Comparison of ENCODE assay signal across 18 cellular contexts in the genomic region with DNA sequence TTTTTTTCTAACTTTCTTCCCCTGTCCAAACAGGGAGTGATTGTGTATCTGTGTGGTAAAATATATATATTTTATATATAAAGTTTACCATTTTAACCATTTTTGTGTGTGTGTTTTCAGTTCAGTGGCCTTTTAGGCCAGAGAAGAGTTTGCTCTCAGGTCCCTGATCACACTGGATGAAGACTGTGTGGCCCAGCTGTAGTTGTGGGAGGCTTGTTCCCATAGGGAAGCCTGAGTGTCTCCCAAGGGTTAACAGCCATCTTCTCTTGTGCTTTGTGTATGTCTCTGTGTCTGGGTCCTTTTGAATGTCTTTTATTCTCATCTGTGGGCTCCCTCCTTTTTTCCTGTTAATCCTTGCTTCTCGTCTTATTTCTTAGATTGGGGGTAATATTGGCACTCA. TPM values are rescaled to one million over a fixed set of nuclear protein-coding genes. Genes with fewer than 3 reads are reported as not detected.
DNase-seq lines count a peak whose midpoint lies in the region; ATAC-seq, FAIRE-seq and TF ChIP-seq lines count a peak whose summit lies in the region.
"Had no signal": no experiment of that assay in that cellular context is flagged by ENCODE, and none has a peak within 500 bp of the region (broad histone marks: within the 10 kb centered on the region; RNA-seq: fewer than 3 reads in every experiment).

No MANE protein-coding gene starts in this region.

- peaks cover 20% of the 10 kb centered on the region for H3K4me1 Mint-ChIP-seq in endothelial cell (ENCODE audit: unreplicated experiment)
- H3K4me1 Mint-ChIP-seq in natural killer cell treated with Interleukin-12 subunit alpha and Interleukin-12 subunit beta and Interleukin-15 and Interleukin-18, amount 100 ng/mL, for 72 hours (ENCODE audit: low read depth in 2 of 2) = no peaks in the 10 kb centered on the region

- peak overlapping the region; percentile 76 for H3K27ac Mint-ChIP-seq in endothelial cell (ENCODE audit: unreplicated experiment)
- no peak overlapping the region for H3K27ac Mint-ChIP-seq in natural killer cell treated with Interleukin-12 subunit alpha and Interleukin-12 subunit beta and Interleukin-15 and Interleukin-18, amount 100 ng/mL, for 72 hours
- H3K27ac Mint-ChIP-seq: activated T-cell treated with anti-CD3 and anti-CD28 coated beads, Interleukin-2, amount 50 U/mL, for 72 hours; naive thymus-derived CD4-positive, alpha-beta T cell had no signal

- intact Hi-C loops in left ventricle myocardium superior (cut with micrococcal nuclease) = no loop called here

- no peak for DNase-seq in endothelial cell (ENCODE audit: low spot score)
- no peak for DNase-seq in natural killer cell treated with Interleukin-12 subunit alpha and Interleukin-12 subunit beta and Interleukin-15 and Interleukin-18, amount 100 ng/mL, for 72 hours (ENCODE audit: low spot score)
- DNase-seq in urothelium cell line (ENCODE audit: low spot score) = no peak
- no peak for DNase-seq in left ventricle myocardium superior
- DNase-seq: activated B cell treated with CpG ODN at 0.5 μM for 24 hours; activated T-cell treated with anti-CD3 and anti-CD28 coated beads, Interleukin-2, amount 50 U/mL, for 72 hours; DMS53; heart left ventricle; naive thymus-derived CD4-positive, alpha-beta T cell; NCI-H187 treated with DMSO at 0.1 percent for 48 hours; NCI-H510A treated with DMSO at 0.1 percent for 48 hours; SIG-M5 had no signal

- no peaks in the 10 kb centered on the region for H3K36me3 Mint-ChIP-seq in endothelial cell (ENCODE audit: low read depth, unreplicated experiment)
- H3K36me3 Mint-ChIP-seq in natural killer cell treated with Interleukin-12 subunit alpha and Interleukin-12 subunit beta and Interleukin-15 and Interleukin-18, amount 100 ng/mL, for 72 hours = peaks cover 6% of the 10 kb centered on the region
- H3K36me3 Mint-ChIP-seq: activated naive CD4-positive, alpha-beta T cell treated with anti-CD3 and anti-CD28 coated beads, Interleukin-2, amount 50 U/mL, for 72 hours had no signal

- no peak for FAIRE-seq in urothelium cell line (lab: Jason Lieb, UNC)

- ATAC-seq in GM18868 (IDR thresholded peaks at IDR 0.05; ENCODE audit: unreplicated experiment) (peak; percentile 5), GM21786 (IDR thresholded peaks at IDR 0.05; ENCODE audit: unreplicated experiment) (peak; percentile 10), HG03439 (IDR thresholded peaks at IDR 0.05; ENCODE audit: unreplicated experiment) (peak; percentile 11), GM19351 (IDR thresholded peaks at IDR 0.05; ENCODE audit: unreplicated experiment) (no peak), left ventricle myocardium superior (no peak)
- ATAC-seq in natural killer cell treated with Interleukin-12 subunit alpha and Interleukin-12 subunit beta and Interleukin-15 and Interleukin-18, amount 100 ng/mL, for 72 hours = no peak
- ATAC-seq: activated naive CD4-positive, alpha-beta T cell treated with anti-CD3 and anti-CD28 coated beads, Interleukin-2, amount 50 U/mL, for 72 hours; activated T-cell treated with anti-CD3 and anti-CD28 coated beads, Interleukin-2, amount 50 U/mL, for 72 hours; heart left ventricle; naive thymus-derived CD4-positive, alpha-beta T cell had no signal

- no peak overlapping the region for H3K4me3 Mint-ChIP-seq in endothelial cell (ENCODE audit: unreplicated experiment)
- H3K4me3 Mint-ChIP-seq in natural killer cell treated with Interleukin-12 subunit alpha and Interleukin-12 subunit beta and Interleukin-15 and Interleukin-18, amount 100 ng/mL, for 72 hours = no peak overlapping the region
- H3K4me3 Mint-ChIP-seq: activated B cell treated with CpG ODN at 0.5 μM for 24 hours; activated T-cell treated with anti-CD3 and anti-CD28 coated beads, Interleukin-2, amount 50 U/mL, for 72 hours; CD4-positive, CD25-positive, alpha-beta regulatory T cell; naive thymus-derived CD4-positive, alpha-beta T cell had no signal

- TF ChIP-seq CTCF in endothelial cell (IDR thresholded peaks at IDR 0.05; ENCODE audit: unreplicated experiment) = no peak

- H3K27me3 Mint-ChIP-seq in endothelial cell (ENCODE audit: unreplicated experiment) = peaks cover 1% of the 10 kb centered on the region
- no peaks in the 10 kb centered on the region for H3K27me3 Mint-ChIP-seq in natural killer cell treated with Interleukin-12 subunit alpha and Interleukin-12 subunit beta and Interleukin-15 and Interleukin-18, amount 100 ng/mL, for 72 hours
- H3K27me3 Mint-ChIP-seq: activated B cell treated with CpG ODN at 0.5 μM for 24 hours; CD4-positive, CD25-positive, alpha-beta regulatory T cell; naive thymus-derived CD4-positive, alpha-beta T cell had no signal

- no peaks in the 10 kb centered on the region for H3K9me3 Mint-ChIP-seq in endothelial cell (ENCODE audit: unreplicated experiment)
- H3K9me3 Mint-ChIP-seq in natural killer cell treated with Interleukin-12 subunit alpha and Interleukin-12 subunit beta and Interleukin-15 and Interleukin-18, amount 100 ng/mL, for 72 hours = no peaks in the 10 kb centered on the region
- H3K9me3 Mint-ChIP-seq: activated B cell treated with CpG ODN at 0.5 μM for 24 hours; activated naive CD4-positive, alpha-beta T cell treated with anti-CD3 and anti-CD28 coated beads, Interleukin-2, amount 50 U/mL, for 72 hours; activated T-cell treated with anti-CD3 and anti-CD28 coated beads, Interleukin-2, amount 50 U/mL, for 72 hours; CD4-positive, CD25-positive, alpha-beta regulatory T cell; naive thymus-derived CD4-positive, alpha-beta T cell had no signal

RNA-seq across cellular contexts. Expression of gene CGRRF1, which starts 23.4 kb away (rescaled TPM):
- total RNA-seq in endothelial cell (ENCODE audit: unreplicated experiment) (31.1 TPM), left ventricle myocardium superior (20.7 TPM)
- 10 to 100 TPM; 16.3 to 19.7 TPM for total RNA-seq in natural killer cell treated with Interleukin-12 subunit alpha and Interleukin-12 subunit beta and Interleukin-15 and Interleukin-18, amount 100 ng/mL, for 72 hours

RNA-seq across cellular contexts. Expression of gene SAMD4A, which starts 33.8 kb away (rescaled TPM):
- total RNA-seq in endothelial cell (ENCODE audit: unreplicated experiment) (9.2 TPM), left ventricle myocardium superior (150 TPM)
- 1 to 10 TPM in 1 of 2 donors, under 1 TPM in 1; 0.26 to 1.0 TPM for total RNA-seq in natural killer cell treated with Interleukin-12 subunit alpha and Interleukin-12 subunit beta and Interleukin-15 and Interleukin-18, amount 100 ng/mL, for 72 hours

RNA-seq across cellular contexts. Expression of gene GMFB, which starts 44.3 kb away (rescaled TPM):
- total RNA-seq in endothelial cell (ENCODE audit: unreplicated experiment) = 86.2 TPM
- 10 to 100 TPM; 29.7 to 43.9 TPM for total RNA-seq in natural killer cell treated with Interleukin-12 subunit alpha and Interleukin-12 subunit beta and Interleukin-15 and Interleukin-18, amount 100 ng/mL, for 72 hours
- total RNA-seq in left ventricle myocardium superior = 27.3 TPM

Comparison
In these comparisons a context has a peak if more than half of its experiments do, and no peak if none do; other contexts are left out.
1. ATAC-seq: peak in GM18868 (single experiment), GM21786 (single experiment) and HG03439 (single experiment); none in natural killer cell treated with Interleukin-12 subunit alpha and Interleukin-12 subunit beta and Interleukin-15 and Interleukin-18, amount 100 ng/mL, for 72 hours (0 of 2), GM19351 (single experiment) and left ventricle myocardium superior (single experiment).
2. RNA of gene SAMD4A, which starts 33.8 kb away (total RNA-seq): 150 TPM in left ventricle myocardium superior (single experiment); 9.2 TPM in endothelial cell (single experiment) and 0.26 to 1.0 TPM in natural killer cell treated with Interleukin-12 subunit alpha and Interleukin-12 subunit beta and Interleukin-15 and Interleukin-18, amount 100 ng/mL, for 72 hours; every median in the first group is over 10 times any median in the second.